Comparison of ENCODE assay signal across 12 cellular contexts in the genomic region with DNA sequence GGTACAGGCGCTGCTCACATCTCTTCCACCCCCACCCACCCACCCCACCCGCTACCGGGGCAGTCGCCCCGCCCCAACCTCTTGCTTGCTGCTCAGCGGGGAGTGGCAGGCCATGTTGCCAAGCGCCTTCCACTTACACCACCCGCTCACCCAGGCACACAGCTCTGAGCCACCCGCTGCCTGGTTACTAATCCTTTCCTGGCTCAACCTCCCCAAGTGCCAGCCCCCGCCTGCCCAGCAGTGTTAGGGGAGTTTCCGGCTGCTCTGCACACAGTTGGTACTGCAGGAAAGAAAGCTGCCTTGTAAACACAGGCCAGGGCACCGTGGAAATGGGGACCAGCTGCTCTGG. TPM values are rescaled to one million over a fixed set of nuclear protein-coding genes. Genes with fewer than 3 reads are reported as not detected.
DNase-seq lines count a peak whose midpoint lies in the region; ATAC-seq and FAIRE-seq lines count a peak whose summit lies in the region.
"Had no signal": no experiment of that assay in that cellular context is flagged by ENCODE, and none has a peak within 500 bp of the region (broad histone marks: within the 10 kb centered on the region; RNA-seq: fewer than 3 reads in every experiment).

No MANE protein-coding gene starts in this region.

- intact Hi-C loops in left cardiac atrium (cut with DNase I) = no loop called here
- intact Hi-C loops in cardiac septum (cut with DNase I) = no loop called here

- no peaks in the 10 kb centered on the region for H3K9me3 Mint-ChIP-seq in activated CD8-positive, alpha-beta memory T cell treated with anti-CD3 and anti-CD28 coated beads, Interleukin-2, amount 10 ng/mL, durations not matched to agents 7 days and 5 days (ENCODE audit: low read depth)

- peaks cover 13% of the 10 kb centered on the region for H3K27me3 Mint-ChIP-seq in activated CD8-positive, alpha-beta memory T cell treated with anti-CD3 and anti-CD28 coated beads, Interleukin-2, amount 10 ng/mL, durations not matched to agents 7 days and 5 days

- CTCF ChIA-PET in activated CD8-positive, alpha-beta memory T cell treated with anti-CD3 and anti-CD28 coated beads, Interleukin-2, amount 10 ng/mL, durations not matched to agents 7 days and 5 days (lab: Charles Lee) = no interaction called here

- DNase-seq in left cardiac atrium (no peak), cardiac septum (ENCODE audit: low spot score) (no peak), RCC 7860 (ENCODE audit: low spot score) (peak; percentile 55), iPS-NIHi11 (ENCODE audit: low spot score) (peak; percentile 45), AG08396 (ENCODE audit: low spot score) (no peak)
- no peak for DNase-seq in activated CD8-positive, alpha-beta memory T cell treated with anti-CD3 and anti-CD28 coated beads, Interleukin-2, amount 10 ng/mL, durations not matched to agents 7 days and 5 days
- DNase-seq: stimulated activated naive CD4-positive, alpha-beta T cell treated with Interleukin-2 at 50 U/mL for 16 hours had no signal

- H3K27ac Mint-ChIP-seq in activated CD8-positive, alpha-beta memory T cell treated with anti-CD3 and anti-CD28 coated beads, Interleukin-2, amount 10 ng/mL, durations not matched to agents 7 days and 5 days = no peak overlapping the region

- peak; percentile 51 to 61 for ATAC-seq in left cardiac atrium
- ATAC-seq in GM19467 (IDR thresholded peaks at IDR 0.05; ENCODE audit: unreplicated experiment) = no peak
- ATAC-seq in GM18868 (IDR thresholded peaks at IDR 0.05; ENCODE audit: unreplicated experiment) = no peak
- no peak for ATAC-seq in activated CD8-positive, alpha-beta memory T cell treated with anti-CD3 and anti-CD28 coated beads, Interleukin-2, amount 10 ng/mL, durations not matched to agents 7 days and 5 days
- ATAC-seq: body of pancreas had no signal

- no peaks in the 10 kb centered on the region for H3K36me3 Mint-ChIP-seq in activated CD8-positive, alpha-beta memory T cell treated with anti-CD3 and anti-CD28 coated beads, Interleukin-2, amount 10 ng/mL, durations not matched to agents 7 days and 5 days

- no peak overlapping the region for H3K4me3 Mint-ChIP-seq in activated CD8-positive, alpha-beta memory T cell treated with anti-CD3 and anti-CD28 coated beads, Interleukin-2, amount 10 ng/mL, durations not matched to agents 7 days and 5 days

- FAIRE-seq in RCC 7860 (lab: Jason Lieb, UNC) = no peak

- no peaks in the 10 kb centered on the region for H3K4me1 Mint-ChIP-seq in activated CD8-positive, alpha-beta memory T cell treated with anti-CD3 and anti-CD28 coated beads, Interleukin-2, amount 10 ng/mL, durations not matched to agents 7 days and 5 days

RNA-seq across cellular contexts. Expression of gene LACTBL1, which starts 56.2 kb away (rescaled TPM):
- total RNA-seq in left cardiac atrium = not detected
- not detected for total RNA-seq in cardiac septum
- not detected for total RNA-seq in activated CD8-positive, alpha-beta memory T cell treated with anti-CD3 and anti-CD28 coated beads, Interleukin-2, amount 10 ng/mL, durations not matched to agents 7 days and 5 days
- total RNA-seq: body of pancreas, kidney epithelial cell, omental fat pad had no signal

Comparison
In these comparisons a context has a peak if more than half of its experiments do, and no peak if none do; other contexts are left out.
1. ATAC-seq: peak in left cardiac atrium (2 of 2); none in GM19467 (single experiment), GM18868 (single experiment) and activated CD8-positive, alpha-beta memory T cell treated with anti-CD3 and anti-CD28 coated beads, Interleukin-2, amount 10 ng/mL, durations not matched to agents 7 days and 5 days (single experiment).
2. DNase-seq: peak in RCC 7860 (single experiment) and iPS-NIHi11 (single experiment); none in left cardiac atrium (single experiment), cardiac septum (single experiment), AG08396 (single experiment) and activated CD8-positive, alpha-beta memory T cell treated with anti-CD3 and anti-CD28 coated beads, Interleukin-2, amount 10 ng/mL, durations not matched to agents 7 days and 5 days (single experiment).